11 cellular contexts compared by ENCODE assay signal in the genomic region with DNA sequence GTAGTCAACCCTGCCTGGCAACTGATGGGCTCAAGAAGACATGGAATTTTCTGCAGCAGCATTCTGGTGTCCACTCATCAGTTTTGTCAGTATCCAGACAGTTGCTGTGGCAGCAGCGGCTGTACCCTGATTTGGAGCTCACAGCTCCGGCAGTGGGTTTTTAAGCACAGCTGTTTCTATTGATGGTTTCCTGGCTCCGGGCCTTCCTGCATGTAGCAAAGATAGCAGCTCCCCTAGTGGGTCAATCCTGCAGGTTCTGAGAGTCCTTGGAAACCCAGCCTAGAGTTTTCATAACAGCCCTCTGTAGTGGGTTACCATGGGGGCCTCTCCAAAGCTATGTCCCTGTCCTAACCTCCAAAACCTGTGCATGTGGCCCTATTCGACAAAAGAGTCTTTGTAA.
A peak's percentile ranks its signal among the peaks of the same experiment; 100 is the strongest.
DNase-seq lines count a peak whose midpoint lies in the region; ATAC-seq and TF ChIP-seq lines count a peak whose summit lies in the region.
"Had no signal": no experiment of that assay in that cellular context is flagged by ENCODE, and none has a peak within 500 bp of the region (broad histone marks: within the 10 kb centered on the region; RNA-seq: fewer than 3 reads in every experiment).

No MANE protein-coding gene starts in this region.

- no peaks in the 10 kb centered on the region for H3K27me3 Mint-ChIP-seq in CD8-positive, alpha-beta T cell (ENCODE audit: low read depth)

- no peaks in the 10 kb centered on the region for H3K4me1 ChIP-seq in osteoblast (ENCODE audit: insufficient read depth, low read length)
- H3K4me1 ChIP-seq in CD8-positive, alpha-beta T cell (ENCODE audit: insufficient read depth, low read length): no peaks in the 10 kb centered on the region

- intact Hi-C loops in CD8-positive, alpha-beta T cell (cut with DNase I, micrococcal nuclease): no loop called here

- no peak for ATAC-seq in CD8-positive, alpha-beta T cell
- ATAC-seq in GM18907 (IDR thresholded peaks at IDR 0.05; ENCODE audit: unreplicated experiment): no peak
- no peak for ATAC-seq in HG02938 (IDR thresholded peaks at IDR 0.05; ENCODE audit: unreplicated experiment)

- H3K9me3 ChIP-seq in osteoblast (ENCODE audit: low read depth, low read length): no peaks in the 10 kb centered on the region
- H3K9me3 ChIP-seq in CD8-positive, alpha-beta T cell (ENCODE audit: low read length): no peaks in the 10 kb centered on the region

- H3K27ac ChIP-seq in osteoblast (ENCODE audit: low read depth, low read length): no peak overlapping the region
- H3K27ac ChIP-seq in CD8-positive, alpha-beta T cell (ENCODE audit: low read depth, low read length): no peak overlapping the region
- H3K27ac ChIP-seq: KMS-11 had no signal

- H3K27me3 ChIP-seq in osteoblast (ENCODE audit: insufficient read depth, low read length): peaks cover 32% of the 10 kb centered on the region
- H3K27me3 ChIP-seq in CD8-positive, alpha-beta T cell (ENCODE audit: insufficient read depth, low read length): no peaks in the 10 kb centered on the region

- no peaks in the 10 kb centered on the region for H3K36me3 Mint-ChIP-seq in CD8-positive, alpha-beta T cell

- H3K4me2 ChIP-seq in osteoblast (ENCODE audit: insufficient read depth, low read length): no peak overlapping the region
- H3K4me2 ChIP-seq: KMS-11 had no signal

- peak; percentile 4 for DNase-seq in ELR (ENCODE audit: low read depth)
- peak; percentile 11 for DNase-seq in NCI-H69 (lab: John Stamatoyannopoulos, UW)
- DNase-seq in epithelial cell of proximal tubule (ENCODE audit: low read depth): no peak
- peak; percentile 66 for DNase-seq in osteoblast (ENCODE audit: insufficient read length, low spot score, missing footprints)
- DNase-seq in activated T-cell treated with anti-CD3 and anti-CD28 coated beads, Interleukin-2, amount 50 U/mL, for 48 hours: no peak
- DNase-seq in CD8-positive, alpha-beta T cell: no peak
- DNase-seq: NCI-H526; stimulated activated CD8-positive, alpha-beta memory T cell treated with anti-CD3 and anti-CD28 coated beads, Interleukin-4, amount 100 ng/mL, for 48 hours had no signal

- H3K79me2 ChIP-seq in osteoblast (ENCODE audit: insufficient read depth, low read length): no peaks in the 10 kb centered on the region

- TF ChIP-seq CTCF in epithelial cell of proximal tubule (conservative IDR thresholded peaks at IDR 0.05; ENCODE audit: low read depth, low read length) (peak; percentile 21), osteoblast (IDR thresholded peaks at IDR 0.05; ENCODE audit: extremely low read depth, low read depth, low read length) (peak; percentile 28)
- TF ChIP-seq CTCF in CD8-positive, alpha-beta T cell (IDR thresholded peaks at IDR 0.05): no peak

- H3K4me1 Mint-ChIP-seq in CD8-positive, alpha-beta T cell (ENCODE audit: low read depth): no peaks in the 10 kb centered on the region

- H3K27ac Mint-ChIP-seq in CD8-positive, alpha-beta T cell: no peak overlapping the region

- CTCF ChIA-PET in CD8-positive, alpha-beta T cell (lab: Charles Lee): no interaction called here

- POLR2A ChIA-PET in CD8-positive, alpha-beta T cell (lab: Charles Lee): no interaction called here

- H4K20me1 ChIP-seq in osteoblast (ENCODE audit: insufficient read depth, low read length): no peaks in the 10 kb centered on the region

- no peaks in the 10 kb centered on the region for H3K36me3 ChIP-seq in osteoblast (ENCODE audit: insufficient read depth, low read length)
- H3K36me3 ChIP-seq in CD8-positive, alpha-beta T cell (ENCODE audit: insufficient read depth, low read length): no peaks in the 10 kb centered on the region

- no peak overlapping the region for H3K4me3 Mint-ChIP-seq in CD8-positive, alpha-beta T cell

- no peak overlapping the region for H2AFZ ChIP-seq in osteoblast (ENCODE audit: low read length)

- no peaks in the 10 kb centered on the region for H3K9me3 Mint-ChIP-seq in CD8-positive, alpha-beta T cell

- no peak overlapping the region for H3K4me3 ChIP-seq in epithelial cell of proximal tubule (ENCODE audit: low read depth, low read length)
- no peak overlapping the region for H3K4me3 ChIP-seq in osteoblast (ENCODE audit: insufficient read depth, low read length)
- no peak overlapping the region for H3K4me3 ChIP-seq in CD8-positive, alpha-beta T cell (ENCODE audit: low read depth, low read length)

Comparison
In these comparisons a context has a peak if more than half of its experiments do, and no peak if none do; other contexts are left out.
1. DNase-seq: peak in ELR (single experiment), NCI-H69 (single experiment) and osteoblast (single experiment); none in epithelial cell of proximal tubule (single experiment), activated T-cell treated with anti-CD3 and anti-CD28 coated beads, Interleukin-2, amount 50 U/mL, for 48 hours (0 of 2) and CD8-positive, alpha-beta T cell (0 of 7).